In the genomic region with DNA sequence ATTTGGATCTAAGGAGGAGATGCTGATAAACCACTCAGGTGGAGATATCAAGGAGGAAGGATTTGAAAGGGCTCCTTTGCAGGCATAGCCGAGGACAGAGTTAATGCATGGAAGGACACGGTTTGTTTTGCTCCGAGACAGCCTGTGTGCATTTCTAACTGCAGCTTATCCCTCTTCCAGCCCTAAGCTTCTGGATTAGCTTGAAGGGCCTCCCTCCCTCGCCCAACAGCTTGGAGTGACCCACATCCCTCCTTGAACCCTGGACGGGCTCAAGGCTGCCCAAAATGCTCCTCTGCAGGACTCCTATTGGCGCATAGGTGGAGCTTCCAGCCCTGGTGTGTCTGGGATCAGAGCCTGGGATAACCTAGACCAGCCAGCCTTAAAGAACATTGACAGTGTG, we compare ENCODE assay signal across 13 cellular contexts.
"Had no signal": no experiment of that assay in that cellular context is flagged by ENCODE, and none has a peak within 500 bp of the region (broad histone marks: within the 10 kb centered on the region; RNA-seq: fewer than 3 reads in every experiment).

No MANE protein-coding gene starts in this region.

- H3K9me3 ChIP-seq: adrenal gland had no signal

- H3K27me3 Mint-ChIP-seq: activated CD4-positive, alpha-beta T cell treated with anti-CD3 and anti-CD28 coated beads, Interleukin-2, amount 10 ng/mL, durations not matched to agents 24 days and 14 days; central memory CD8-positive, alpha-beta T cell; memory B cell; type B pancreatic cell had no signal

- H3K9me3 Mint-ChIP-seq: activated CD4-positive, alpha-beta T cell treated with anti-CD3 and anti-CD28 coated beads, Interleukin-2, amount 10 ng/mL, durations not matched to agents 24 days and 14 days; central memory CD8-positive, alpha-beta T cell; memory B cell; T-helper 1 cell treated with Interleukin-12 subunit alpha and Interleukin-12 subunit beta and Interleukin-4 antibody, amounts not matched to agents 30 μg/mL and 1 μg/mL, for 36 hours; type B pancreatic cell; WTC11 had no signal

- ATAC-seq: left lobe of liver, WTC11 had no signal

- H3K27me3 ChIP-seq: adrenal gland had no signal

- DNase-seq: activated CD4-positive, alpha-beta T cell treated with anti-CD3 and anti-CD28 coated beads, Interleukin-2, amount 10 ng/mL, durations not matched to agents 24 days and 14 days; activated naive CD4-positive, alpha-beta T cell treated with anti-CD3 and anti-CD28 coated beads, Interleukin-2, amount 50 U/mL, for 16 hours; activated T-cell treated with anti-CD3 and anti-CD28 coated beads, Interleukin-2, amount 50 U/mL, for 1 hour; adrenal gland; dermis blood vessel endothelial cell; glutamatergic neuron; small intestine had no signal

- H3K27ac ChIP-seq: adrenal gland had no signal

- H3K4me3 ChIP-seq: adrenal gland had no signal

- H3K4me1 Mint-ChIP-seq: central memory CD8-positive, alpha-beta T cell had no signal

- H3K36me3 ChIP-seq: adrenal gland had no signal

- H3K27ac Mint-ChIP-seq: activated CD4-positive, alpha-beta T cell treated with anti-CD3 and anti-CD28 coated beads, Interleukin-2, amount 10 ng/mL, durations not matched to agents 24 days and 14 days; memory B cell; T-helper 1 cell treated with Interleukin-12 subunit alpha and Interleukin-12 subunit beta and Interleukin-4 antibody, amounts not matched to agents 30 μg/mL and 1 μg/mL, for 36 hours had no signal

- H3K36me3 Mint-ChIP-seq: type B pancreatic cell, WTC11 had no signal

- H3K4me3 Mint-ChIP-seq: activated CD4-positive, alpha-beta T cell treated with anti-CD3 and anti-CD28 coated beads, Interleukin-2, amount 10 ng/mL, durations not matched to agents 24 days and 14 days; central memory CD8-positive, alpha-beta T cell; memory B cell; T-helper 1 cell treated with Interleukin-12 subunit alpha and Interleukin-12 subunit beta and Interleukin-4 antibody, amounts not matched to agents 30 μg/mL and 1 μg/mL, for 36 hours; WTC11 had no signal
